16 cellular contexts compared by ENCODE assay signal in genomic region chr1:100713636-100714035, GRCh38. TPM values are rescaled to one million over a fixed set of nuclear protein-coding genes. Genes with fewer than 3 reads are reported as not detected.
DNase-seq lines count a peak whose midpoint lies in the region; ATAC-seq lines count a peak whose summit lies in the region.
"Had no signal": no experiment of that assay in that cellular context is flagged by ENCODE, and none has a peak within 500 bp of the region (broad histone marks: within the 10 kb centered on the region; RNA-seq: fewer than 3 reads in every experiment).

No MANE protein-coding gene starts in this region.

- ATAC-seq in naive thymus-derived CD8-positive, alpha-beta T cell, result no peak
- ATAC-seq in GM21528 (IDR thresholded peaks at IDR 0.05; ENCODE audit: low FRiP score, unreplicated experiment) (no peak), left cardiac atrium (no peak)
- ATAC-seq: K562, left lung, psoas muscle had no signal

- H3K9me3 ChIP-seq in MG63, result no peaks in the 10 kb centered on the region
- H3K9me3 ChIP-seq: Caco-2, left lung, psoas muscle had no signal

- POLR2A ChIA-PET in naive thymus-derived CD8-positive, alpha-beta T cell (lab: Charles Lee), result interaction anchor here (0.6 kb wide), 1 partner anchor 216 kb away, joined by 5 read pairs; no protein-coding TSS in a partner anchor

- peak; percentile 60 for DNase-seq in DMS53 (lab: John Stamatoyannopoulos, UW)
- DNase-seq in MG63, result peak; percentile 41
- DNase-seq in astrocyte of the hippocampus (ENCODE audit: low read depth, low spot score), result peak; percentile 61
- DNase-seq in naive thymus-derived CD8-positive, alpha-beta T cell, result no peak
- no peak for DNase-seq in SKM-1 (lab: John Stamatoyannopoulos, UW; ENCODE audit: unreplicated experiment)
- no peak for DNase-seq in activated CD4-positive, alpha-beta T cell treated with anti-CD3 and anti-CD28 coated beads, Interleukin-2, amount 50 U/mL, for 1 hour
- DNase-seq in left cardiac atrium, result no peak
- DNase-seq: activated gamma-delta T cell, Caco-2, NCI-H146, NCI-H446, psoas muscle had no signal

- H3K4me3 Mint-ChIP-seq in naive thymus-derived CD8-positive, alpha-beta T cell, result peak overlapping the region in 7 of 10 donors; percentile 42 to 78 (median 69)

- no peaks in the 10 kb centered on the region for H3K9me3 Mint-ChIP-seq in naive thymus-derived CD8-positive, alpha-beta T cell

- no peaks in the 10 kb centered on the region for H3K36me3 ChIP-seq in MG63
- H3K36me3 ChIP-seq: left lung had no signal

- H3K27ac Mint-ChIP-seq in naive thymus-derived CD8-positive, alpha-beta T cell, result peak overlapping the region in 8 of 10 donors; percentile 57 to 92 (median 78)

- no peak overlapping the region for H3K4me3 ChIP-seq in MG63
- H3K4me3 ChIP-seq: K562, left lung, psoas muscle, SK-N-MC had no signal

- H3K4me1 Mint-ChIP-seq in naive thymus-derived CD8-positive, alpha-beta T cell, result peaks cover 11 to 36% (median 24%) of the 10 kb centered on the region in 4 donors

- no peaks in the 10 kb centered on the region for H3K27me3 ChIP-seq in MG63
- H3K27me3 ChIP-seq: left lung had no signal

- H3K36me3 Mint-ChIP-seq in naive thymus-derived CD8-positive, alpha-beta T cell, result no peaks in the 10 kb centered on the region

- intact Hi-C loops in left cardiac atrium (cut with DNase I), result no loop called here

- H3K27me3 Mint-ChIP-seq in naive thymus-derived CD8-positive, alpha-beta T cell, result peaks cover 0 to 12% (median 4%) of the 10 kb centered on the region in 5 donors

RNA-seq across cellular contexts. Expression of gene VCAM1, which starts 5.9 kb away (rescaled TPM):
- total RNA-seq in MG63 (2014; rRNA removed; shearing (Covaris generic); ENCODE audit: low replicate concordance), result not detected in 2 replicates
- total RNA-seq in naive thymus-derived CD8-positive, alpha-beta T cell, result not detected
- polyA plus RNA-seq in naive thymus-derived CD8-positive, alpha-beta T cell, result 1 to 10 TPM in 1 of 3 donors, not detected in 2; 1.6 TPM
- 10 to 100 TPM in 1 of 2 donors, 1 to 10 TPM in 1; 7.6 to 10.2 TPM for total RNA-seq in left cardiac atrium
- total RNA-seq: Caco-2 had no signal

Comparison
In these comparisons a context has a peak if more than half of its experiments do, and no peak if none do; other contexts are left out.
1. DNase-seq: peak in DMS53 (single experiment), MG63 (single experiment) and astrocyte of the hippocampus (single experiment); none in naive thymus-derived CD8-positive, alpha-beta T cell (0 of 10), SKM-1 (single experiment), activated CD4-positive, alpha-beta T cell treated with anti-CD3 and anti-CD28 coated beads, Interleukin-2, amount 50 U/mL, for 1 hour (single experiment) and left cardiac atrium (single experiment).